Comparison of ENCODE assay signal across 7 cellular contexts in the genomic region with DNA sequence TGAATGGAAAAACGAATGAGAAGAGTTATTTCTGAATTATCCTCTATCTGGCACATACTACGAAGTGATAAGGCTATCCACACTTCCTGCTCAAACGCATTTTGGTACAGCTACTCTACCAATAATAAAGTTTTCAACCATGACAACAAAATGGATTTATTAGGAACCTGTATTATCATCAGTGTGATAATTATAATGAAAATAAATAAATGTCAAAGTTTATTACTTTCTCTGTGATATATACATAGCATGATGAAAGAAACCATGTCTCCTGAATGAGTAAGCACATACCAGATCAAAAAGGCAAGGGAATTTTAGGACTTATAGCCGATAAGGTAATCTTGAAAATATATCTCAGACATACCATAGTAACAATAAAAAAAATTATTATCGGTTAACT.
"Had no signal": no experiment of that assay in that cellular context is flagged by ENCODE, and none has a peak within 500 bp of the region (broad histone marks: within the 10 kb centered on the region; RNA-seq: fewer than 3 reads in every experiment).

No MANE protein-coding gene starts in this region.

- H3K4me3 ChIP-seq: GM23338 had no signal

- H3K27ac ChIP-seq: HL-60 had no signal

- H3K27me3 Mint-ChIP-seq: IgD-negative memory B cell had no signal

- ATAC-seq: GM23338, HepG2 had no signal

- H2AFZ ChIP-seq: GM23338 had no signal

- H3K36me3 Mint-ChIP-seq: IgD-negative memory B cell had no signal

- H3K27ac Mint-ChIP-seq: GM23338, H9, IgD-negative memory B cell had no signal

- H3K4me3 Mint-ChIP-seq: GM23338, H9, IgD-negative memory B cell had no signal

- H3K9me3 Mint-ChIP-seq: GM23338, H9, IgD-negative memory B cell had no signal

- DNase-seq: H9, HCEC 1CT, KBM-7 had no signal

- H3K4me2 ChIP-seq: GM23338 had no signal

- H3K4me1 Mint-ChIP-seq: IgD-negative memory B cell had no signal
